In genomic region chr9:23145467-23145866, GRCh38 we compare ENCODE assay signal across 30 cellular contexts.
A peak's percentile ranks its signal among the peaks of the same experiment; 100 is the strongest.
DNase-seq lines count a peak whose midpoint lies in the region; TF ChIP-seq lines count a peak whose summit lies in the region.
"Had no signal": no experiment of that assay in that cellular context is flagged by ENCODE, and none has a peak within 500 bp of the region (broad histone marks: within the 10 kb centered on the region; RNA-seq: fewer than 3 reads in every experiment).

No MANE protein-coding gene starts in this region.

- CTCF ChIA-PET in HEK293 (lab: Yijun Ruan, JAX) = no interaction called here

- H3K4me1 ChIP-seq in HEK293 (ENCODE audit: control insufficient read depth, insufficient read depth, low read length) (no peaks in the 10 kb centered on the region), mesendoderm (ENCODE audit: control insufficient read depth, low read depth, low read length) (no peaks in the 10 kb centered on the region), SJCRH30 (no peaks in the 10 kb centered on the region)
- H3K4me1 ChIP-seq: A549; BE2C; BLaER1; BLaER1 treated with 17β-estradiol and CSF1 and Interleukin-3, amounts not matched to agents 10 nM and 100 nM; Caco-2 had no signal

- H3K4ac ChIP-seq in mesendoderm (ENCODE audit: low read depth, low read length) = no peak overlapping the region

- H2BK5ac ChIP-seq in mesendoderm (ENCODE audit: low read length) = no peak overlapping the region

- H3K56ac ChIP-seq in mesendoderm (ENCODE audit: low read length) = no peak overlapping the region

- H3K36me3 ChIP-seq in HEK293 (ENCODE audit: control insufficient read depth in 2 of 2, insufficient read depth in 1 of 2, low read length in 2 of 2) = no peaks in the 10 kb centered on the region
- no peaks in the 10 kb centered on the region for H3K36me3 ChIP-seq in mesendoderm (ENCODE audit: control insufficient read depth, insufficient read depth, low read length)
- no peaks in the 10 kb centered on the region for H3K36me3 ChIP-seq in SJCRH30
- H3K36me3 ChIP-seq: BE2C; BLaER1; BLaER1 treated with 17β-estradiol and CSF1 and Interleukin-3, amounts not matched to agents 10 nM and 100 nM had no signal

- no CpG with 5 or more reads among the region's 1 CpG for whole genome bisulfite sequencing in mesendoderm (ENCODE audit: extremely low coverage, insufficient coverage, low lambda C conversion rate)

- H3K27me3 ChIP-seq in mesendoderm (ENCODE audit: insufficient read depth, low read length, poor library complexity) (no peaks in the 10 kb centered on the region), SJCRH30 (no peaks in the 10 kb centered on the region)
- H3K27me3 ChIP-seq: BE2C; BLaER1; BLaER1 treated with 17β-estradiol and CSF1 and Interleukin-3, amounts not matched to agents 10 nM and 100 nM had no signal

- no peak overlapping the region for H4K8ac ChIP-seq in mesendoderm (ENCODE audit: low read depth, low read length)

- no peak overlapping the region for H2AK5ac ChIP-seq in mesendoderm (ENCODE audit: low read length)

- no peak overlapping the region for H3K9ac ChIP-seq in mesendoderm (ENCODE audit: low read length)
- H3K9ac ChIP-seq: BLaER1; BLaER1 treated with 17β-estradiol and CSF1 and Interleukin-3, amounts not matched to agents 10 nM and 100 nM had no signal

- POLR2A ChIA-PET in HEK293 (lab: Yijun Ruan, JAX) = no interaction called here

- DNase-seq in DMS53 (lab: John Stamatoyannopoulos, UW) (peak; percentile 2), DMS53 treated with DMSO at 0.1 percent for 48 hours (lab: John Stamatoyannopoulos, UW; ENCODE audit: unreplicated experiment) (no peak), mesendoderm (peak; percentile 3), SKM-1 (lab: John Stamatoyannopoulos, UW; ENCODE audit: unreplicated experiment) (no peak), SJCRH30 (no peak)
- DNase-seq: 8988T; ACHN; AML-193; BE2C; C1 segment of cervical spinal cord; Caco-2; Calu3; CD4-positive, alpha-beta memory T cell; CD4-positive, alpha-beta T cell; CD4-positive, CD25-positive, alpha-beta regulatory T cell; CD8-positive, alpha-beta memory T cell; CD8-positive, alpha-beta T cell; COR-L47; DMS 273 treated with DMSO at 0.1 percent for 48 hours; DMS153; DMS79; DMS79 treated with DMSO at 0.1 percent for 48 hours; DND-41; EL had no signal

- no peak overlapping the region for H2BK120ac ChIP-seq in mesendoderm (ENCODE audit: low read depth, low read length)

- H3K4me2 ChIP-seq in mesendoderm (ENCODE audit: low read length) = no peak overlapping the region
- H3K4me2 ChIP-seq: A549; BLaER1; BLaER1 treated with 17β-estradiol and CSF1 and Interleukin-3, amounts not matched to agents 10 nM and 100 nM had no signal

- no peak overlapping the region for H3K23ac ChIP-seq in mesendoderm (ENCODE audit: low read length)

- H3K18ac ChIP-seq in mesendoderm (ENCODE audit: low read length) = no peak overlapping the region

- H3K4me3 ChIP-seq in HEK293 (ENCODE audit: low read depth, low read length) (no peak overlapping the region), mesendoderm (ENCODE audit: low read length) (no peak overlapping the region), SJCRH30 (no peak overlapping the region)
- H3K4me3 ChIP-seq: A549; BLaER1; BLaER1 treated with 17β-estradiol and CSF1 and Interleukin-3, amounts not matched to agents 10 nM and 100 nM had no signal

- no peak overlapping the region for H4K5ac ChIP-seq in mesendoderm (ENCODE audit: low read length)

- no peak overlapping the region for H3K27ac ChIP-seq in HEK293 (ENCODE audit: extremely low read depth, low read depth, low read length)
- H3K27ac ChIP-seq in mesendoderm (ENCODE audit: low read depth, low read length) = no peak overlapping the region
- H3K27ac ChIP-seq in SJCRH30 = no peak overlapping the region
- H3K27ac ChIP-seq: 22Rv1; A549; BLaER1; BLaER1 treated with 17β-estradiol and CSF1 and Interleukin-3, amounts not matched to agents 10 nM and 100 nM; C4-2B had no signal

- no peak for TF ChIP-seq CTCF in HEK293 (tag by site-specific recombination; IDR thresholded peaks at IDR 0.05)

- H3K79me2 ChIP-seq in mesendoderm (ENCODE audit: control insufficient read depth, insufficient read depth, low read length) = no peaks in the 10 kb centered on the region

- H3K79me1 ChIP-seq in mesendoderm (ENCODE audit: low read length) = no peaks in the 10 kb centered on the region

- no peaks in the 10 kb centered on the region for H3K9me3 ChIP-seq in HEK293 (ENCODE audit: control insufficient read depth, insufficient read depth, low read depth, low read length)
- no peaks in the 10 kb centered on the region for H3K9me3 ChIP-seq in SJCRH30 (replicated peaks)
- H3K9me3 ChIP-seq: BE2C, Caco-2 had no signal

- no peak overlapping the region for H2BK15ac ChIP-seq in mesendoderm (replicated peaks; ENCODE audit: low read depth)

TF ChIP-seq in HEK293, 187 proteins besides CTCF, POLR2A, EP300 and RAD21:
- peak; percentile 73 for TF ChIP-seq ZNF585B (tag by site-specific recombination; IDR thresholded peaks at IDR 0.05)
- no peak for TF ChIP-seq ZNF354C (tag by site-specific recombination; IDR thresholded peaks at IDR 0.05; ENCODE audit: borderline replicate concordance, low read depth)
- TF ChIP-seq ZBTB6 (tag by site-specific recombination; IDR thresholded peaks at IDR 0.05) = no peak
- TF ChIP-seq ZNF513 (tag by site-specific recombination; IDR thresholded peaks at IDR 0.05) = no peak
- TF ChIP-seq ZNF555 (tag by site-specific recombination; conservative IDR thresholded peaks at IDR 0.05) = no peak

Comparison
In these comparisons a context has a peak if more than half of its experiments do, and no peak if none do; other contexts are left out.
1. DNase-seq: peak in DMS53 (single experiment) and mesendoderm (single experiment); none in DMS53 treated with DMSO at 0.1 percent for 48 hours (single experiment), SKM-1 (single experiment) and SJCRH30 (0 of 2).